In the genomic region with DNA sequence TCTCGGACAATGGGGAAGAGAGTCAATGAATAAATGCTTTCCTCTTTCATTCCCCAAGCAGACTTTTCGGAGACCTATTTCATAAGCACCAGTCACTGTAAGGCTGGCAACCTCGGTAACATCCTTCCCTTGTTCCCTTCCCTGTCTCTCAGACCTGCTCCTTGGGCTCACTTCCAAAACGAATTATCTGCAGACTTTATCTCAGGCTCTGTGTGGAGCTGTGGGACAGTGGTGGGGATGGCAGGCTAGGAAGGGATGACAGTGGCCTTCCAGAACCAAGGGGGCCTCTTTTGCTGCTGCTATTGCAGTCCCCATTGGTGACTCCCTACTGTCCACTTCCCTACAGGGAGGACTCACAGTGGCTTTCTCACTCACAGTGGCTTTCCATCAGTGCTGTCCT, we compare ENCODE assay signal across 18 cellular contexts.
DNase-seq lines count a peak whose midpoint lies in the region; ATAC-seq and TF ChIP-seq lines count a peak whose summit lies in the region.
"Had no signal": no experiment of that assay in that cellular context is flagged by ENCODE, and none has a peak within 500 bp of the region (broad histone marks: within the 10 kb centered on the region; RNA-seq: fewer than 3 reads in every experiment).

No MANE protein-coding gene starts in this region.

- no peak overlapping the region for H4K5ac ChIP-seq in mesendoderm (ENCODE audit: low read length)

- no peaks in the 10 kb centered on the region for H3K36me3 Mint-ChIP-seq in WTC11
- H3K36me3 Mint-ChIP-seq: CD8-positive, alpha-beta T cell; IgD-negative memory B cell had no signal

- no peak overlapping the region for H4K8ac ChIP-seq in mesendoderm (ENCODE audit: low read depth, low read length)

- H3K4me2 ChIP-seq in mesendoderm (ENCODE audit: low read length), result no peak overlapping the region
- H3K4me2 ChIP-seq: A549, BLaER1 had no signal

- no peak overlapping the region for H3K56ac ChIP-seq in mesendoderm (ENCODE audit: low read length)

- no peak overlapping the region for H3K27ac Mint-ChIP-seq in WTC11
- H3K27ac Mint-ChIP-seq: CD8-positive, alpha-beta T cell; HFFc6; IgD-negative memory B cell had no signal

- WGBS in mesendoderm (ENCODE audit: extremely low coverage, insufficient coverage, low lambda C conversion rate), result no CpG with 5 or more reads among the region's 4 CpGs

- H3K4me3 ChIP-seq in A673 (ENCODE audit: low read depth, low read length, poor library complexity, severe bottlenecking) (no peak overlapping the region), mesendoderm (ENCODE audit: low read length) (no peak overlapping the region), upper lobe of right lung (no peak overlapping the region)
- H3K4me3 ChIP-seq: A549, BLaER1, GM23248 had no signal

- H3K18ac ChIP-seq in mesendoderm (ENCODE audit: low read length), result peak overlapping the region; percentile 62

- no peak for TF ChIP-seq CTCF in A673 (conservative IDR thresholded peaks at IDR 0.05; ENCODE audit: low read depth, low read length)
- no peak for TF ChIP-seq CTCF in WTC11 (IDR thresholded peaks at IDR 0.05)
- TF ChIP-seq CTCF in upper lobe of right lung (IDR thresholded peaks at IDR 0.05), result no peak

- ATAC-seq in WTC11 (peak; percentile 59), upper lobe of right lung (peak; percentile 9)
- ATAC-seq: A549; CD8-positive, alpha-beta T cell; HCT116; HepG2 had no signal

- H3K4me1 ChIP-seq in A673 (ENCODE audit: insufficient read depth, low read length, poor library complexity, severe bottlenecking) (peaks cover 10% of the 10 kb centered on the region), mesendoderm (ENCODE audit: control insufficient read depth, low read depth, low read length) (no peaks in the 10 kb centered on the region), upper lobe of right lung (no peaks in the 10 kb centered on the region)
- H3K4me1 ChIP-seq: A549 had no signal

- H3K36me3 ChIP-seq in A673 (ENCODE audit: insufficient read depth, low read length, poor library complexity, severe bottlenecking), result no peaks in the 10 kb centered on the region
- no peaks in the 10 kb centered on the region for H3K36me3 ChIP-seq in mesendoderm (ENCODE audit: control insufficient read depth, insufficient read depth, low read length)
- no peaks in the 10 kb centered on the region for H3K36me3 ChIP-seq in upper lobe of right lung
- H3K36me3 ChIP-seq: BLaER1 had no signal

- H3K4me1 Mint-ChIP-seq in WTC11, result peaks cover 8% of the 10 kb centered on the region

- H3K79me1 ChIP-seq in mesendoderm (ENCODE audit: low read length), result no peaks in the 10 kb centered on the region

- H2BK120ac ChIP-seq in mesendoderm (ENCODE audit: low read depth, low read length), result no peak overlapping the region

- CTCF ChIA-PET in A673 (lab: Charles Lee) (no interaction called here), WTC11 (lab: Charles Lee) (interaction anchor here (1.2 to 1.3 kb wide), 2 partner anchors 9 to 21 kb away, joined by 3 read pairs; no protein-coding TSS in a partner anchor)

- BruUV-seq in A673 (replicated peaks; lab: Mats Ljungman, UMichigan), result no TSS peak

- H3K27ac ChIP-seq in A673 (ENCODE audit: low read depth, low read length, poor library complexity, severe bottlenecking), result no peak overlapping the region
- H3K27ac ChIP-seq in mesendoderm (ENCODE audit: low read depth, low read length), result no peak overlapping the region
- no peak overlapping the region for H3K27ac ChIP-seq in upper lobe of right lung
- H3K27ac ChIP-seq: 22Rv1, A549, BLaER1, GM23248 had no signal

- POLR2A ChIA-PET in A673 (lab: Charles Lee; ENCODE audit: low non-redundant PET) (interaction anchor here (0.6 kb wide), 1 partner anchor 609 kb away, joined by 5 read pairs; no protein-coding TSS in a partner anchor), WTC11 (lab: Charles Lee) (no interaction called here)

- no peak overlapping the region for H2AK5ac ChIP-seq in mesendoderm (ENCODE audit: low read length)

- no peak overlapping the region for H3K4me3 Mint-ChIP-seq in WTC11
- H3K4me3 Mint-ChIP-seq: CD8-positive, alpha-beta T cell; HFFc6; IgD-negative memory B cell had no signal

- no peak overlapping the region for H3K9ac ChIP-seq in mesendoderm (ENCODE audit: low read length)
- H3K9ac ChIP-seq: BLaER1, GM23248 had no signal

- no peaks in the 10 kb centered on the region for H3K27me3 ChIP-seq in A673 (replicated peaks; ENCODE audit: insufficient read depth, low read depth, low read length, poor library complexity)
- no peaks in the 10 kb centered on the region for H3K27me3 ChIP-seq in mesendoderm (ENCODE audit: insufficient read depth, low read length, poor library complexity)
- H3K27me3 ChIP-seq in upper lobe of right lung, result no peaks in the 10 kb centered on the region
- H3K27me3 ChIP-seq: BLaER1 had no signal

- no peak overlapping the region for H2BK15ac ChIP-seq in mesendoderm (replicated peaks; ENCODE audit: low read depth)

- no peaks in the 10 kb centered on the region; the same call in none of the 2 replicates for H3K27me3 Mint-ChIP-seq in WTC11 (ENCODE audit: low read depth)
- H3K27me3 Mint-ChIP-seq: IgD-negative memory B cell had no signal

- DNase-seq in A673 (ENCODE audit: low spot score), result peak; percentile 29
- no peak for DNase-seq in WTC11 (ENCODE audit: low spot score)
- peak; percentile 54 for DNase-seq in mesendoderm
- DNase-seq in upper lobe of right lung, result no peak
- no peak for DNase-seq in DMS79 (lab: John Stamatoyannopoulos, UW)
- DNase-seq in DMS79 treated with DMSO at 0.1 percent for 48 hours (lab: John Stamatoyannopoulos, UW), result no peak
- no peak for DNase-seq in RPMI8226
- DNase-seq: Calu3; CD8-positive, alpha-beta T cell; GM23248; H7; HFFc6 had no signal

- no peak overlapping the region for H3K23ac ChIP-seq in mesendoderm (ENCODE audit: low read length)

- no peak overlapping the region for H2BK5ac ChIP-seq in mesendoderm (ENCODE audit: low read length)

- intact Hi-C loops in A673 (cut with micrococcal nuclease; ENCODE audit: unreplicated experiment) (no loop called here), upper lobe of right lung (cut with DNase I) (no loop called here)

- H3K9me3 ChIP-seq in A673 (ENCODE audit: low read depth, low read length, poor library complexity, severe bottlenecking), result no peaks in the 10 kb centered on the region
- no peaks in the 10 kb centered on the region for H3K9me3 ChIP-seq in upper lobe of right lung
- H3K9me3 ChIP-seq: A549, BLaER1 had no signal

- no peak overlapping the region for H3K4ac ChIP-seq in mesendoderm (ENCODE audit: low read depth, low read length)

- no peaks in the 10 kb centered on the region for H3K79me2 ChIP-seq in mesendoderm (ENCODE audit: control insufficient read depth, insufficient read depth, low read length)

- no peaks in the 10 kb centered on the region for H3K9me3 Mint-ChIP-seq in WTC11
- H3K9me3 Mint-ChIP-seq: CD8-positive, alpha-beta T cell; HFFc6 had no signal

TF ChIP-seq in WTC11, 78 proteins besides CTCF, POLR2A, EP300 and RAD21 (continues in another document):
- TF ChIP-seq, protein P1, sequence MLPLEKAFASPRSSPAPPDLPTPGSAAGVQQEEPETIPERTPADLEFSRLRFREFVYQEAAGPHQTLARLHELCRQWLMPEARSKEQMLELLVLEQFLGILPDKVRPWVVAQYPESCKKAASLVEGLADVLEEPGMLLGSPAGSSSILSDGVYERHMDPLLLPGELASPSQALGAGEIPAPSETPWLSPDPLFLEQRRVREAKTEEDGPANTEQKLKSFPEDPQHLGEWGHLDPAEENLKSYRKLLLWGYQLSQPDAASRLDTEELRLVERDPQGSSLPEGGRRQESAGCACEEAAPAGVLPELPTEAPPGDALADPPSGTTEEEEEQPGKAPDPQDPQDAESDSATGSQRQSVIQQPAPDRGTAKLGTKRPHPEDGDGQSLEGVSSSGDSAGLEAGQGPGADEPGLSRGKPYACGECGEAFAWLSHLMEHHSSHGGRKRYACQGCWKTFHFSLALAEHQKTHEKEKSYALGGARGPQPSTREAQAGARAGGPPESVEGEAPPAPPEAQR (CRISPR knock-in tag; IDR thresholded peaks at IDR 0.05), result no peak
- TF ChIP-seq TEAD4 (CRISPR knock-in tag; IDR thresholded peaks at IDR 0.05) (no peak), KAT7 (CRISPR knock-in tag; IDR thresholded peaks at IDR 0.05; ENCODE audit: borderline replicate concordance) (no peak), FOXP1 (CRISPR knock-in tag; IDR thresholded peaks at IDR 0.05; ENCODE audit: borderline replicate concordance) (no peak), HMGA2 (CRISPR knock-in tag; IDR thresholded peaks at IDR 0.05) (no peak), ZNF396 (CRISPR knock-in tag; IDR thresholded peaks at IDR 0.05; ENCODE audit: borderline replicate concordance) (no peak), ESRRA (CRISPR knock-in tag; IDR thresholded peaks at IDR 0.05; ENCODE audit: borderline replicate concordance) (no peak)
- TF ChIP-seq, protein P2, sequence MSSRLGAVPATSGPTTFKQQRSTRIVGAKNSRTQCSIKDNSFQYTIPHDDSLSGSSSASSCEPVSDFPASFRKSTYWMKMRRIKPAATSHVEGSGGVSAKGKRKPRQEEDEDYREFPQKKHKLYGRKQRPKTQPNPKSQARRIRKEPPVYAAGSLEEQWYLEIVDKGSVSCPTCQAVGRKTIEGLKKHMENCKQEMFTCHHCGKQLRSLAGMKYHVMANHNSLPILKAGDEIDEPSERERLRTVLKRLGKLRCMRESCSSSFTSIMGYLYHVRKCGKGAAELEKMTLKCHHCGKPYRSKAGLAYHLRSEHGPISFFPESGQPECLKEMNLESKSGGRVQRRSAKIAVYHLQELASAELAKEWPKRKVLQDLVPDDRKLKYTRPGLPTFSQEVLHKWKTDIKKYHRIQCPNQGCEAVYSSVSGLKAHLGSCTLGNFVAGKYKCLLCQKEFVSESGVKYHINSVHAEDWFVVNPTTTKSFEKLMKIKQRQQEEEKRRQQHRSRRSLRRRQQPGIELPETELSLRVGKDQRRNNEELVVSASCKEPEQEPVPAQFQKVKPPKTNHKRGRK (CRISPR knock-in tag; IDR thresholded peaks at IDR 0.05; ENCODE audit: borderline replicate concordance), result no peak
- TF ChIP-seq, protein P3, sequence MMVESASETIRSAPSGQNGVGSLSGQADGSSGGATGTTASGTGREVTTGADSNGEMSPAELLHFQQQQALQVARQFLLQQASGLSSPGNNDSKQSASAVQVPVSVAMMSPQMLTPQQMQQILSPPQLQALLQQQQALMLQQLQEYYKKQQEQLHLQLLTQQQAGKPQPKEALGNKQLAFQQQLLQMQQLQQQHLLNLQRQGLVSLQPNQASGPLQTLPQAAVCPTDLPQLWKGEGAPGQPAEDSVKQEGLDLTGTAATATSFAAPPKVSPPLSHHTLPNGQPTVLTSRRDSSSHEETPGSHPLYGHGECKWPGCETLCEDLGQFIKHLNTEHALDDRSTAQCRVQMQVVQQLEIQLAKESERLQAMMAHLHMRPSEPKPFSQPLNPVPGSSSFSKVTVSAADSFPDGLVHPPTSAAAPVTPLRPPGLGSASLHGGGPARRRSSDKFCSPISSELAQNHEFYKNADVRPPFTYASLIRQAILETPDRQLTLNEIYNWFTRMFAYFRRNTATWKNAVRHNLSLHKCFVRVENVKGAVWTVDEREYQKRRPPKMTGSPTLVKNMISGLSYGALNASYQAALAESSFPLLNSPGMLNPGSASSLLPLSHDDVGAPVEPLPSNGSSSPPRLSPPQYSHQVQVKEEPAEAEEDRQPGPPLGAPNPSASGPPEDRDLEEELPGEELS (CRISPR knock-in tag; IDR thresholded peaks at IDR 0.05), result no peak

Comparison
In these comparisons a context has a peak if more than half of its experiments do, and no peak if none do; other contexts are left out.
1. DNase-seq: peak in A673 (single experiment) and mesendoderm (single experiment); none in WTC11 (single experiment), upper lobe of right lung (single experiment), DMS79 (single experiment), DMS79 treated with DMSO at 0.1 percent for 48 hours (single experiment) and RPMI8226 (single experiment).